Comparison of ENCODE assay signal across 8 cellular contexts in genomic region chr18:76450912-76451421, GRCh38. TPM values are rescaled to one million over a fixed set of nuclear protein-coding genes. Genes with fewer than 3 reads are reported as not detected.
A peak's percentile ranks its signal among the peaks of the same experiment; 100 is the strongest.
DNase-seq lines count a peak whose midpoint lies in the region; ATAC-seq and TF ChIP-seq lines count a peak whose summit lies in the region.

No MANE protein-coding gene starts in this region.

- H3K4me3 ChIP-seq in esophagus (ENCODE audit: low read depth in 1 of 2, low read length in 2 of 2) (peak overlapping the region; percentile 50 to 61), mucosa of descending colon (peak overlapping the region; percentile 9), upper lobe of left lung (peak overlapping the region; percentile 52 to 69 (median 57))

- WGBS in esophagus, 2 donors = 1 to 8% methylated on average over 25 of the region's 25 CpGs
- WGBS in upper lobe of left lung, 2 donors = 0 to 1% methylated on average over 19 to 25 of the region's 25 CpGs

- H3K27ac ChIP-seq in esophagus (ENCODE audit: low read depth in 2 of 2, low read length in 1 of 2) = peak overlapping the region; percentile 66 to 84
- H3K27ac ChIP-seq in upper lobe of left lung = peak overlapping the region; percentile 73 to 92 (median 84)

- ATAC-seq in HG03175 (IDR thresholded peaks at IDR 0.05; ENCODE audit: unreplicated experiment) = peak; percentile 46
- ATAC-seq in mucosa of descending colon = peak; percentile 80
- ATAC-seq in upper lobe of left lung (ENCODE audit: low FRiP score in 2 of 2) = peak; percentile 64 to 80
- ATAC-seq in GM18867 (IDR thresholded peaks at IDR 0.05; ENCODE audit: unreplicated experiment) = no peak
- ATAC-seq in GM21786 (IDR thresholded peaks at IDR 0.05; ENCODE audit: unreplicated experiment) = no peak

- intact Hi-C loops in mucosa of descending colon (cut with DNase I, micrococcal nuclease) = no loop called here

- DNase-seq in ELF-1 (ENCODE audit: low read depth, low spot score) (peak; percentile 58), UCSD-AML1 (lab: John Stamatoyannopoulos, UW; ENCODE audit: unreplicated experiment) (peak; percentile 36), mucosa of descending colon (peak in 2 of 3 donors; percentile 54 to 60), upper lobe of left lung (peak; percentile 51 to 86)

- TF ChIP-seq CTCF in mucosa of descending colon (IDR thresholded peaks at IDR 0.05) (no peak), upper lobe of left lung (IDR thresholded peaks at IDR 0.05) (no peak)

- peaks cover 5 to 12% of the 10 kb centered on the region in 2 donors for H3K4me1 ChIP-seq in esophagus (ENCODE audit: control insufficient read depth in 2 of 2, insufficient read depth in 2 of 2, low read length in 1 of 2)
- peaks cover 17% of the 10 kb centered on the region for H3K4me1 ChIP-seq in mucosa of descending colon (ENCODE audit: low read depth)
- H3K4me1 ChIP-seq in upper lobe of left lung = peaks cover 33 to 49% (median 36%) of the 10 kb centered on the region in 4 donors

- H3K36me3 ChIP-seq in esophagus (ENCODE audit: control insufficient read depth in 2 of 2, insufficient read depth in 2 of 2, low read length in 1 of 2) = no peaks in the 10 kb centered on the region
- no peaks in the 10 kb centered on the region for H3K36me3 ChIP-seq in mucosa of descending colon (ENCODE audit: low read depth)
- no peaks in the 10 kb centered on the region for H3K36me3 ChIP-seq in upper lobe of left lung

- TF ChIP-seq POLR2A in upper lobe of left lung (IDR thresholded peaks at IDR 0.05) = no peak

- no peaks in the 10 kb centered on the region for H3K9me3 ChIP-seq in esophagus (ENCODE audit: control insufficient read depth in 2 of 2, insufficient read depth in 1 of 2, low read depth in 1 of 2, low read length in 1 of 2)
- no peaks in the 10 kb centered on the region for H3K9me3 ChIP-seq in mucosa of descending colon
- H3K9me3 ChIP-seq in upper lobe of left lung = no peaks in the 10 kb centered on the region

- TF ChIP-seq EP300 in upper lobe of left lung (IDR thresholded peaks at IDR 0.05) = no peak

- H3K27me3 ChIP-seq in esophagus (ENCODE audit: control insufficient read depth in 1 of 2, insufficient read depth in 2 of 2, low read length in 2 of 2) (no peaks in the 10 kb centered on the region), upper lobe of left lung (no peaks in the 10 kb centered on the region)

RNA-seq across cellular contexts. Expression of gene ZNF516, which starts 44.1 kb away (rescaled TPM):
- polyA plus RNA-seq in esophagus = 1 to 10 TPM; 4.0 to 5.4 TPM
- total RNA-seq in mucosa of descending colon (10 to 100 TPM; 22.0 to 47.9 (median 23.2) TPM), upper lobe of left lung (10 to 100 TPM; 21.9 to 44.3 (median 36.5) TPM)

Comparison
In these comparisons a context has a peak if more than half of its experiments do, and no peak if none do; other contexts are left out.
1. ATAC-seq: peak in HG03175 (single experiment), mucosa of descending colon (single experiment) and upper lobe of left lung (2 of 2); none in GM18867 (single experiment) and GM21786 (single experiment).
2. Peak in every context shown above with its lines, with median percentiles within 50 percentile points of each other: DNase-seq and H3K4me3 ChIP-seq.